9 cellular contexts compared by ENCODE assay signal in genomic region chr6:136788069-136788902, GRCh38. TPM values are rescaled to one million over a fixed set of nuclear protein-coding genes. Genes with fewer than 3 reads are reported as not detected.
A peak's percentile ranks its signal among the peaks of the same experiment; 100 is the strongest.
DNase-seq lines count a peak whose midpoint lies in the region; ATAC-seq lines count a peak whose summit lies in the region.
"Had no signal": no experiment of that assay in that cellular context is flagged by ENCODE, and none has a peak within 500 bp of the region (broad histone marks: within the 10 kb centered on the region; RNA-seq: fewer than 3 reads in every experiment).

No MANE protein-coding gene starts in this region.

- peaks cover 25% of the 10 kb centered on the region for H3K36me3 Mint-ChIP-seq in stimulated activated memory B cell treated with anti-CD40 and anti-IgM and Interleukin-4, amounts not matched to agents 10 μg/mL and 1 μg/mL and 100 μg/mL, for 72 hours

- H3K27ac Mint-ChIP-seq in stimulated activated memory B cell treated with anti-CD40 and anti-IgM and Interleukin-4, amounts not matched to agents 10 μg/mL and 1 μg/mL and 100 μg/mL, for 72 hours, result peak overlapping the region; percentile 30
- H3K27ac Mint-ChIP-seq: neural progenitor cell had no signal

- H3K4me3 ChIP-seq in duodenal mucosa (ENCODE audit: low read depth in 1 of 2, low read length in 2 of 2), result no peak overlapping the region
- H3K4me3 ChIP-seq: neural progenitor cell had no signal

- ATAC-seq in activated CD4-positive, CD25-positive, alpha-beta regulatory T cell treated with anti-CD3 and anti-CD28 coated beads, Interleukin-2, amount 50 U/mL, for 24 hours, result peak; percentile 17 to 25
- no peak for ATAC-seq in stimulated activated memory B cell treated with anti-CD40 and anti-IgM and Interleukin-4, amounts not matched to agents 10 μg/mL and 1 μg/mL and 100 μg/mL, for 72 hours

- H3K9me3 Mint-ChIP-seq in stimulated activated memory B cell treated with anti-CD40 and anti-IgM and Interleukin-4, amounts not matched to agents 10 μg/mL and 1 μg/mL and 100 μg/mL, for 72 hours, result no peaks in the 10 kb centered on the region

- H3K4me3 Mint-ChIP-seq in stimulated activated memory B cell treated with anti-CD40 and anti-IgM and Interleukin-4, amounts not matched to agents 10 μg/mL and 1 μg/mL and 100 μg/mL, for 72 hours, result peak overlapping the region; percentile 13
- H3K4me3 Mint-ChIP-seq: neural progenitor cell had no signal

- H3K27me3 ChIP-seq in duodenal mucosa (ENCODE audit: control insufficient read depth in 1 of 2, insufficient read depth in 2 of 2, low read length in 2 of 2), result no peaks in the 10 kb centered on the region

- H3K27me3 Mint-ChIP-seq in stimulated activated memory B cell treated with anti-CD40 and anti-IgM and Interleukin-4, amounts not matched to agents 10 μg/mL and 1 μg/mL and 100 μg/mL, for 72 hours, result no peaks in the 10 kb centered on the region

- H3K9me3 ChIP-seq in duodenal mucosa (ENCODE audit: control insufficient read depth in 1 of 2, low read length in 2 of 2), result no peaks in the 10 kb centered on the region

- peaks cover 69% of the 10 kb centered on the region for H3K4me1 Mint-ChIP-seq in stimulated activated memory B cell treated with anti-CD40 and anti-IgM and Interleukin-4, amounts not matched to agents 10 μg/mL and 1 μg/mL and 100 μg/mL, for 72 hours

- DNase-seq in activated CD4-positive, CD25-positive, alpha-beta regulatory T cell (lab: John Stamatoyannopoulos, UW), result no peak
- peak; percentile 59 for DNase-seq in RPMI7951 (ENCODE audit: low read depth)
- no peak for DNase-seq in stimulated activated CD8-positive, alpha-beta memory T cell treated with anti-CD3 and anti-CD28 coated beads, Interleukin-4, amount 100 ng/mL, for 48 hours
- DNase-seq in stimulated activated CD4-positive, alpha-beta T cell treated with anti-CD3 and anti-CD28 coated beads, Interleukin-1b, Interleukin-23, amount 100 ng/mL, for 48 hours, result no peak
- DNase-seq in NCI-H524 (lab: John Stamatoyannopoulos, UW), result no peak

- peak overlapping the region; percentile 43 for H3K27ac ChIP-seq in duodenal mucosa (ENCODE audit: low read depth, low read length)
- H3K27ac ChIP-seq: neural progenitor cell had no signal

- H3K36me3 ChIP-seq in duodenal mucosa (ENCODE audit: control insufficient read depth in 1 of 2, insufficient read depth in 2 of 2, low read length in 2 of 2), result no peaks in the 10 kb centered on the region
- H3K36me3 ChIP-seq: neural progenitor cell had no signal

- no peak overlapping the region for H3K9ac ChIP-seq in duodenal mucosa (ENCODE audit: low read depth in 1 of 2, low read length in 2 of 2)
- H3K9ac ChIP-seq: neural progenitor cell had no signal

- peaks cover 34 to 51% of the 10 kb centered on the region in 2 donors for H3K4me1 ChIP-seq in duodenal mucosa (ENCODE audit: control insufficient read depth in 1 of 2, insufficient read depth in 2 of 2, low read length in 2 of 2)

RNA-seq across cellular contexts. Expression of gene MAP3K5, which starts 4.0 kb away (rescaled TPM):
- 6.2 and 6.3 TPM in 2 replicates for total RNA-seq in RPMI7951 (2014; rRNA removed; shearing (Covaris generic))

RNA-seq across cellular contexts. Expression of gene PEX7, which starts 34.1 kb away (rescaled TPM):
- 9.7 and 17.1 TPM in 2 replicates for total RNA-seq in RPMI7951 (2014; rRNA removed; shearing (Covaris generic))
